8 cellular contexts compared by ENCODE assay signal in the genomic region with DNA sequence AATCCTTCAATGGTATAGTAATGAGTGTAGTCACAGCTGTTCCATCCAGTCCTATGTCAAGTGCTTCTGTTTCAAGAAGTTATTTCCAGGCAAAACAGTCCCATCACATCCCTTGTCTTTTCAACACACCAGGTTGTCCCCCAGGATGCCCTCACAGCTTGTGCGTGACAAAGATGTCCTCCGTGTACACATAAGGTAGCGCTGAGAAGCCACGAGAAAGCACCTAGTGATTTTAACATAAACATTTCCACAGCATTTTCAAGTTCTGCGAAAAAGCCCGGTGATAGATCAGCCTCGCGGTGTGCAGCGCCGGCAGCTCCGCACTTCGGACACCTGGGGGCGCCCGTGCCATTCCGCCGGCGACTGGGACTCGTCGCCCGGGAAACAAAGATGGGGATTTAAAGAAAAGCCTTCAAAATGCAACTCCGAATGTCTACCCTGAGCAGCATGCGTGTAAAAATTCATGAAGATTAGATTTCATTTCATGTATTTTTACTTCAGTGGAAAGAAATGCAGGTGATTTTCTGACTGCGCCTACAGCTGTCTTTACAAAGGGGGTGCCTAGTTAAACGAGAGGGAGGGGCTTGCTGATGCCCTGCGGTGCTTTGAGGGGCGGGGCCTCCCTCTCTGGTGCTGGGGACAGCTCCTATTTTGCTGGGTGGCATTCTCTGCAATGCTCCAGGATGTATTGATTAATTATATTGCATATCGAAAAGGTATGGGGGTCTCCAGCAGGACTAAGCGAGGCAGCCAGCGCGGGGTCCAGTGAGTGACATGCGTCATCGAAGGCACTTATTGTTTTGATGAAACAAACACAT. TPM values are rescaled to one million over a fixed set of nuclear protein-coding genes. Genes with fewer than 3 reads are reported as not detected.
DNase-seq lines count a peak whose midpoint lies in the region; ATAC-seq and TF ChIP-seq lines count a peak whose summit lies in the region.

No MANE protein-coding gene starts in this region.

- no peak overlapping the region for H3K9ac ChIP-seq in HUES6 (ENCODE audit: low read length)

- POLR2A ChIA-PET in CD4-positive, alpha-beta T cell (lab: Charles Lee) = no interaction called here
- POLR2A ChIA-PET in PC-9 (lab: Charles Lee; ENCODE audit: unreplicated experiment) = interaction anchor here (0.6 kb wide), 2 partner anchors 15 to 18 kb away, joined by 3 to 5 read pairs; no protein-coding TSS in a partner anchor

- CTCF ChIA-PET in CD4-positive, alpha-beta T cell (lab: Charles Lee) = interaction anchor here (0.7 to 1.4 kb wide), 6 partner anchors 10 to 1442 kb away, joined by 3 to 5 read pairs (median 4); no protein-coding TSS in a partner anchor
- CTCF ChIA-PET in PC-9 (lab: Charles Lee) = interaction anchor here (0.6 kb wide), 3 partner anchors 39 to 1305 kb away, joined by 4 to 23 read pairs (median 6); no protein-coding TSS in a partner anchor

- H4K20me1 ChIP-seq in PC-9 (ENCODE audit: insufficient read depth) = no peaks in the 10 kb centered on the region

- H3K9me2 ChIP-seq in PC-9 (ENCODE audit: insufficient read depth) = no peaks in the 10 kb centered on the region

- H3K36me3 ChIP-seq in HUES6 (ENCODE audit: control insufficient read depth, insufficient read depth, low read length) = no peaks in the 10 kb centered on the region
- H3K36me3 ChIP-seq in PC-9 (ENCODE audit: low read depth) = no peaks in the 10 kb centered on the region
- H3K36me3 ChIP-seq in neutrophil = peaks cover 62% of the 10 kb centered on the region
- H3K36me3 ChIP-seq in tibial artery = peaks cover 0 to 4% (median 0%) of the 10 kb centered on the region in 3 donors

- no peak overlapping the region for H3K4me3 Mint-ChIP-seq in CD4-positive, alpha-beta T cell

- H3K4me3 ChIP-seq in HUES6 (ENCODE audit: low read depth, low read length) (peak overlapping the region; percentile 48), PC-9 (no peak overlapping the region), fibroblast of villous mesenchyme (ENCODE audit: low read depth, low read length) (no peak overlapping the region), neutrophil (ENCODE audit: low read depth in 1 of 2, low read length in 1 of 2) (peak overlapping the region; percentile 63 to 65), tibial artery (peak overlapping the region in 1 of 2 donors; percentile 25)

- no TSS peak for BruUV-seq in PC-9 (replicated peaks; lab: Mats Ljungman, UMichigan)

- H3F3A ChIP-seq in PC-9 (ENCODE audit: insufficient read depth, low read depth) = no peaks in the 10 kb centered on the region

- peaks cover 15% of the 10 kb centered on the region for H3K27me3 Mint-ChIP-seq in CD4-positive, alpha-beta T cell

- H3K79me2 ChIP-seq in PC-9 (ENCODE audit: low read depth) = no peaks in the 10 kb centered on the region

- peak; percentile 62 for ATAC-seq in CD4-positive, alpha-beta T cell (ENCODE audit: poor library complexity)
- ATAC-seq in GM19438 (IDR thresholded peaks at IDR 0.05; ENCODE audit: low read depth, unreplicated experiment) = peak; percentile 75

- peaks cover 7% of the 10 kb centered on the region for H3K4me1 Mint-ChIP-seq in CD4-positive, alpha-beta T cell (ENCODE audit: low read depth)

- H3K9me3 Mint-ChIP-seq in CD4-positive, alpha-beta T cell = no peaks in the 10 kb centered on the region

- H3K27ac ChIP-seq in CD4-positive, alpha-beta T cell (ENCODE audit: low read depth, low read length) = no peak overlapping the region
- no peak overlapping the region for H3K27ac ChIP-seq in HUES6 (ENCODE audit: low read depth, low read length)
- H3K27ac ChIP-seq in PC-9 = no peak overlapping the region
- H3K27ac ChIP-seq in neutrophil = peak overlapping the region; percentile 99
- H3K27ac ChIP-seq in tibial artery = no peak overlapping the region

- H3K27ac Mint-ChIP-seq in CD4-positive, alpha-beta T cell = no peak overlapping the region

- H3K36me3 Mint-ChIP-seq in CD4-positive, alpha-beta T cell (ENCODE audit: low read depth) = no peaks in the 10 kb centered on the region

- peak in 9 of 10 experiments; percentile 19 to 56 (median 38) for DNase-seq in CD4-positive, alpha-beta T cell
- DNase-seq in PC-9 (peak in 1 of 2 experiments; percentile 70), activated T-helper 1 cell treated with Interleukin-2 at 50 U/mL for 16 hours (ENCODE audit: low read depth) (peak; percentile 15), fibroblast of villous mesenchyme (ENCODE audit: low read depth) (peak; percentile 66), tibial artery (peak in 1 of 2 donors; percentile 43)

- H3K9me3 ChIP-seq in CD4-positive, alpha-beta T cell (ENCODE audit: control insufficient read depth, low read length) = no peaks in the 10 kb centered on the region
- H3K9me3 ChIP-seq in HUES6 (ENCODE audit: control insufficient read depth, insufficient read depth, low read depth, low read length) (no peaks in the 10 kb centered on the region), PC-9 (ENCODE audit: insufficient read depth, low read depth) (no peaks in the 10 kb centered on the region), neutrophil (no peaks in the 10 kb centered on the region), tibial artery (no peaks in the 10 kb centered on the region)

- 0 out of 2 replicates have a peak overlapping the region, but pooled peaks have one; percentile 2 for H3K4me2 ChIP-seq in PC-9

- intact Hi-C loops in CD4-positive, alpha-beta T cell (cut with DNase I, micrococcal nuclease) = loop anchor here in 1 of 2 experiments (5.0 kb wide), 2 partner anchors 1296 to 1441 kb away; no protein-coding TSS in a partner anchor
- intact Hi-C loops in PC-9 (cut with micrococcal nuclease; ENCODE audit: unreplicated experiment) = loop anchor here (1.0 to 10.0 kb wide), 5 partner anchors 76 to 1441 kb away; no protein-coding TSS in a partner anchor
- intact Hi-C loops in tibial artery (cut with DNase I; ENCODE audit: low total_unique reads) = loop anchor here (5.0 to 10.0 kb wide), 2 partner anchors 76 to 174 kb away; no protein-coding TSS in a partner anchor

- no peaks in the 10 kb centered on the region for H3K27me3 ChIP-seq in CD4-positive, alpha-beta T cell (ENCODE audit: control insufficient read depth, insufficient read depth, low read length)
- peaks cover 10% of the 10 kb centered on the region for H3K27me3 ChIP-seq in HUES6 (ENCODE audit: control insufficient read depth, insufficient read depth, low read length)
- peaks cover 59% of the 10 kb centered on the region for H3K27me3 ChIP-seq in PC-9 (ENCODE audit: insufficient read depth, low read depth)
- no peaks in the 10 kb centered on the region for H3K27me3 ChIP-seq in neutrophil
- no peaks in the 10 kb centered on the region for H3K27me3 ChIP-seq in tibial artery

- TF ChIP-seq CTCF in CD4-positive, alpha-beta T cell (IDR thresholded peaks at IDR 0.05) = peak; percentile 78
- TF ChIP-seq CTCF in PC-9 (conservative IDR thresholded peaks at IDR 0.05) = peak; percentile 94
- TF ChIP-seq CTCF in fibroblast of villous mesenchyme (IDR thresholded peaks at IDR 0.05; ENCODE audit: insufficient read depth, low read depth, low read length) = peak; percentile 96
- peak; percentile 99 for TF ChIP-seq CTCF in neutrophil (IDR thresholded peaks at IDR 0.05)
- TF ChIP-seq CTCF in tibial artery (IDR thresholded peaks at IDR 0.05) = peak; percentile 83 to 99

- H3K4me1 ChIP-seq in HUES6 (ENCODE audit: control insufficient read depth, insufficient read depth, low read length) (peaks cover 12% of the 10 kb centered on the region; the same call in 1 of the 2 replicates), PC-9 (replicated peaks; ENCODE audit: insufficient read depth) (no peaks in the 10 kb centered on the region), neutrophil (ENCODE audit: control insufficient read depth in 1 of 2, insufficient read depth in 1 of 2, low read depth in 1 of 2, low read length in 1 of 2) (peaks cover 92 to 93% of the 10 kb centered on the region in 2 experiments), tibial artery (peaks cover 0 to 10% (median 5%) of the 10 kb centered on the region in 4 donors)

- no peak overlapping the region for H2AFZ ChIP-seq in PC-9

RNA-seq across cellular contexts. Expression of a gene that starts 49.9 kb away (rescaled TPM):
- total RNA-seq in CD4-positive, alpha-beta T cell = not detected
- not detected in 2 replicates for total RNA-seq in PC-9 (2021)
- total RNA-seq in fibroblast of villous mesenchyme = 0.32 TPM in 1 of 2 replicates, not detected in the other

Comparison
In these comparisons a context has a peak if more than half of its experiments do, and no peak if none do; other contexts are left out.
1. H3K4me3 ChIP-seq: peak in HUES6 (single experiment) and neutrophil (2 of 2); none in PC-9 (single experiment) and fibroblast of villous mesenchyme (single experiment).
2. Peak in every context shown above with its lines, with median percentiles within 50 percentile points of each other: CTCF ChIP-seq.